Comparison of ENCODE assay signal across 8 cellular contexts in genomic region chr19:49812997-49813861, GRCh38. TPM values are rescaled to one million over a fixed set of nuclear protein-coding genes. Genes with fewer than 3 reads are reported as not detected.
A peak's percentile ranks its signal among the peaks of the same experiment; 100 is the strongest.
DNase-seq lines count a peak whose midpoint lies in the region; ATAC-seq and TF ChIP-seq lines count a peak whose summit lies in the region.

A gene with protein sequence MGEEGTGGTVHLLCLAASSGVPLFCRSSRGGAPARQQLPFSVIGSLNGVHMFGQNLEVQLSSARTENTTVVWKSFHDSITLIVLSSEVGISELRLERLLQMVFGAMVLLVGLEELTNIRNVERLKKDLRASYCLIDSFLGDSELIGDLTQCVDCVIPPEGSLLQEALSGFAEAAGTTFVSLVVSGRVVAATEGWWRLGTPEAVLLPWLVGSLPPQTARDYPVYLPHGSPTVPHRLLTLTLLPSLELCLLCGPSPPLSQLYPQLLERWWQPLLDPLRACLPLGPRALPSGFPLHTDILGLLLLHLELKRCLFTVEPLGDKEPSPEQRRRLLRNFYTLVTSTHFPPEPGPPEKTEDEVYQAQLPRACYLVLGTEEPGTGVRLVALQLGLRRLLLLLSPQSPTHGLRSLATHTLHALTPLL (minus strand): TSS chr19:49813292. CDS start chr19:49813106, 186 bp downstream.

- H3K9ac ChIP-seq in duodenal mucosa (ENCODE audit: low read depth in 1 of 2, low read length in 2 of 2) = peak within 1 kb of the TSS; percentile 79 to 87
- H3K9ac ChIP-seq in liver (ENCODE audit: low read depth in 1 of 2, low read length in 2 of 2) = peak within 1 kb of the TSS; percentile 37 to 86

- no peaks in the 10 kb centered on the region for H3K36me3 ChIP-seq in duodenal mucosa (ENCODE audit: control insufficient read depth in 1 of 2, insufficient read depth in 2 of 2, low read length in 2 of 2)
- no peaks in the 10 kb centered on the region for H3K36me3 ChIP-seq in liver (ENCODE audit: control insufficient read depth in 4 of 4, insufficient read depth in 3 of 4, low read depth in 1 of 4, low read length in 3 of 4)

- no peaks in the 10 kb centered on the region for H3K9me3 ChIP-seq in duodenal mucosa (ENCODE audit: control insufficient read depth in 1 of 2, low read length in 2 of 2)
- no peaks in the 10 kb centered on the region for H3K9me3 ChIP-seq in liver (ENCODE audit: control insufficient read depth in 4 of 4, low read length in 3 of 4)

- H3K4me1 ChIP-seq in duodenal mucosa (ENCODE audit: control insufficient read depth in 1 of 2, insufficient read depth in 2 of 2, low read length in 2 of 2) (peaks cover 13 to 17% of the 10 kb centered on the region in 2 donors), liver (ENCODE audit: control insufficient read depth in 4 of 4, insufficient read depth in 4 of 4, low read length in 3 of 4) (peaks cover 1 to 33% (median 20%) of the 10 kb centered on the region in 4 donors)

- no peaks in the 10 kb centered on the region for H3K27me3 ChIP-seq in duodenal mucosa (ENCODE audit: control insufficient read depth in 1 of 2, insufficient read depth in 2 of 2, low read length in 2 of 2)
- H3K27me3 ChIP-seq in liver (ENCODE audit: control insufficient read depth in 4 of 4, insufficient read depth in 4 of 4, low read length in 3 of 4) = no peaks in the 10 kb centered on the region

- ATAC-seq in GM18873 (IDR thresholded peaks at IDR 0.05; ENCODE audit: low FRiP score, unreplicated experiment) (peak; percentile 62), HG03521 (IDR thresholded peaks at IDR 0.05; ENCODE audit: unreplicated experiment) (peak; percentile 51)

- TF ChIP-seq CTCF in AG04449 (IDR thresholded peaks at IDR 0.05; ENCODE audit: insufficient read depth, low read length, missing control alignments) (peak; percentile 41), liver (IDR thresholded peaks at IDR 0.05; ENCODE audit: low read depth, low read length, missing input control) (peak; percentile 8)

- no peaks in the 10 kb centered on the region for H3K9me3 Mint-ChIP-seq in activated CD4-positive, alpha-beta memory T cell treated with anti-CD3 and anti-CD28 coated beads, Interleukin-2, amount 10 ng/mL, durations not matched to agents 7 days and 5 days

- CTCF ChIA-PET in AG04449 (lab: Yijun Ruan, JAX) = interaction anchor here (0.8 to 1.2 kb wide), 5 partner anchors 9 to 132 kb away, joined by 3 to 4 read pairs (median 4); no protein-coding TSS in a partner anchor
- CTCF ChIA-PET in activated CD4-positive, alpha-beta memory T cell treated with anti-CD3 and anti-CD28 coated beads, Interleukin-2, amount 10 ng/mL, durations not matched to agents 7 days and 5 days (lab: Charles Lee) = interaction anchor here (0.7 to 1.1 kb wide), 3 partner anchors 10 to 56 kb away, joined by 3 read pairs; no protein-coding TSS in a partner anchor

- WGBS in liver = 2% methylated on average over 45 of the region's 45 CpGs

- H3K4me3 ChIP-seq in AG04449 (ENCODE audit: low read depth, low read length) = peak within 1 kb of the TSS; percentile 75
- peak within 1 kb of the TSS; percentile 91 to 100 for H3K4me3 ChIP-seq in duodenal mucosa (ENCODE audit: low read depth in 1 of 2, low read length in 2 of 2)
- peak within 1 kb of the TSS; percentile 71 to 95 (median 93) for H3K4me3 ChIP-seq in liver (ENCODE audit: low read depth in 1 of 3, low read length in 3 of 3)

- H3K27ac ChIP-seq in duodenal mucosa (ENCODE audit: low read depth, low read length) (peak within 1 kb of the TSS; percentile 94), liver (ENCODE audit: low read depth in 1 of 2, low read length in 2 of 2) (peak within 1 kb of the TSS; percentile 81 to 82)

- no peaks in the 10 kb centered on the region for H3K27me3 Mint-ChIP-seq in activated CD4-positive, alpha-beta memory T cell treated with anti-CD3 and anti-CD28 coated beads, Interleukin-2, amount 10 ng/mL, durations not matched to agents 7 days and 5 days

- POLR2A ChIA-PET in AG04449 (lab: Yijun Ruan, JAX) = interaction anchor here (0.8 kb wide), 1 partner anchor 35 kb away, joined by 4 read pairs; no protein-coding TSS in a partner anchor
- POLR2A ChIA-PET in activated CD4-positive, alpha-beta memory T cell treated with anti-CD3 and anti-CD28 coated beads, Interleukin-2, amount 10 ng/mL, durations not matched to agents 7 days and 5 days (lab: Charles Lee) = interaction anchor here (0.7 to 2.0 kb wide), 22 partner anchors 12 to 223 kb away, joined by 3 to 17 read pairs (median 4); partner anchors contain the start of genes AKT1S1, AP2A1, ATF5 and NUP62

- H3K27ac Mint-ChIP-seq in activated CD4-positive, alpha-beta memory T cell treated with anti-CD3 and anti-CD28 coated beads, Interleukin-2, amount 10 ng/mL, durations not matched to agents 7 days and 5 days = peak within 1 kb of the TSS; percentile 88

- peak within 1 kb of the TSS; percentile 87 for H3K4me3 Mint-ChIP-seq in activated CD4-positive, alpha-beta memory T cell treated with anti-CD3 and anti-CD28 coated beads, Interleukin-2, amount 10 ng/mL, durations not matched to agents 7 days and 5 days

- peaks cover 40% of the 10 kb centered on the region for H3K4me1 Mint-ChIP-seq in activated CD4-positive, alpha-beta memory T cell treated with anti-CD3 and anti-CD28 coated beads, Interleukin-2, amount 10 ng/mL, durations not matched to agents 7 days and 5 days

- DNase-seq in AG04449 (ENCODE audit: low read depth, low spot score) = peak; percentile 89
- peak; percentile 99 for DNase-seq in NCI-H82 (lab: John Stamatoyannopoulos, UW)
- DNase-seq in activated CD4-positive, alpha-beta memory T cell treated with anti-CD3 and anti-CD28 coated beads, Interleukin-2, amount 10 ng/mL, durations not matched to agents 7 days and 5 days = peak; percentile 96
- DNase-seq in stimulated activated CD4-positive, alpha-beta T cell treated with anti-CD3 and anti-CD28 coated beads, Interleukin-4, amount 100 ng/mL, for 1 hour = peak; percentile 86

- peak; percentile 7 to 35 for TF ChIP-seq RAD21 in liver (IDR thresholded peaks at IDR 0.05)

- H3K36me3 Mint-ChIP-seq in activated CD4-positive, alpha-beta memory T cell treated with anti-CD3 and anti-CD28 coated beads, Interleukin-2, amount 10 ng/mL, durations not matched to agents 7 days and 5 days (ENCODE audit: low read depth) = peaks cover 2% of the 10 kb centered on the region

TF ChIP-seq in liver, 16 proteins besides CTCF, POLR2A, EP300 and RAD21 (continues in another document):
- peak; percentile 100 for TF ChIP-seq YY1 (IDR thresholded peaks at IDR 0.05)
- TF ChIP-seq SP1 (IDR thresholded peaks at IDR 0.05) = peak; percentile 68
- no peak for TF ChIP-seq JUND (IDR thresholded peaks at IDR 0.05)
- no peak for TF ChIP-seq HNF4G (IDR thresholded peaks at IDR 0.05)
- no peak for TF ChIP-seq EGR1 (IDR thresholded peaks at IDR 0.05; ENCODE audit: low read depth in 2 of 2)
- peak; percentile 30 for TF ChIP-seq ATF3 (IDR thresholded peaks at IDR 0.05)
- TF ChIP-seq REST (IDR thresholded peaks at IDR 0.05) = no peak
- TF ChIP-seq RXRA (IDR thresholded peaks at IDR 0.05) = peak in 1 of 2 donors; percentile 7
- peak; percentile 78 to 89 for TF ChIP-seq GABPA (IDR thresholded peaks at IDR 0.05 in 1 of 2, conservative IDR thresholded peaks at IDR 0.05 in 1 of 2)
- no peak for TF ChIP-seq TAF1 (conservative IDR thresholded peaks at IDR 0.05)
- TF ChIP-seq, protein P1, sequence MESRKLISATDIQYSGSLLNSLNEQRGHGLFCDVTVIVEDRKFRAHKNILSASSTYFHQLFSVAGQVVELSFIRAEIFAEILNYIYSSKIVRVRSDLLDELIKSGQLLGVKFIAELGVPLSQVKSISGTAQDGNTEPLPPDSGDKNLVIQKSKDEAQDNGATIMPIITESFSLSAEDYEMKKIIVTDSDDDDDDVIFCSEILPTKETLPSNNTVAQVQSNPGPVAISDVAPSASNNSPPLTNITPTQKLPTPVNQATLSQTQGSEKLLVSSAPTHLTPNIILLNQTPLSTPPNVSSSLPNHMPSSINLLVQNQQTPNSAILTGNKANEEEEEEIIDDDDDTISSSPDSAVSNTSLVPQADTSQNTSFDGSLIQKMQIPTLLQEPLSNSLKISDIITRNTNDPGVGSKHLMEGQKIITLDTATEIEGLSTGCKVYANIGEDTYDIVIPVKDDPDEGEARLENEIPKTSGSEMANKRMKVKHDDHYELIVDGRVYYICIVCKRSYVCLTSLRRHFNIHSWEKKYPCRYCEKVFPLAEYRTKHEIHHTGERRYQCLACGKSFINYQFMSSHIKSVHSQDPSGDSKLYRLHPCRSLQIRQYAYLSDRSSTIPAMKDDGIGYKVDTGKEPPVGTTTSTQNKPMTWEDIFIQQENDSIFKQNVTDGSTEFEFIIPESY (IDR thresholded peaks at IDR 0.05) = no peak
- TF ChIP-seq FOXA2 (IDR thresholded peaks at IDR 0.05) = peak; percentile 29
- peak in 1 of 2 donors; percentile 6 for TF ChIP-seq HNF4A (conservative IDR thresholded peaks at IDR 0.05)

RNA-seq across cellular contexts. Expression of the gene that starts here (rescaled TPM):
- total RNA-seq in activated CD4-positive, alpha-beta memory T cell treated with anti-CD3 and anti-CD28 coated beads, Interleukin-2, amount 10 ng/mL, durations not matched to agents 7 days and 5 days = 10 to 100 TPM; 13.7 to 13.9 TPM
- total RNA-seq in liver = 10 to 100 TPM in 1 of 2 donors, 1 to 10 TPM in 1; 3.8 to 12.5 TPM
- 1 to 10 TPM; 6.4 to 7.6 TPM for polyA plus RNA-seq in liver

Comparison
In these comparisons a context has a peak if more than half of its experiments do, and no peak if none do; other contexts are left out.
1. Peak in every context shown above with its lines: DNase-seq, ATAC-seq, H3K4me3 ChIP-seq and H3K27ac ChIP-seq.